In the genomic region with DNA sequence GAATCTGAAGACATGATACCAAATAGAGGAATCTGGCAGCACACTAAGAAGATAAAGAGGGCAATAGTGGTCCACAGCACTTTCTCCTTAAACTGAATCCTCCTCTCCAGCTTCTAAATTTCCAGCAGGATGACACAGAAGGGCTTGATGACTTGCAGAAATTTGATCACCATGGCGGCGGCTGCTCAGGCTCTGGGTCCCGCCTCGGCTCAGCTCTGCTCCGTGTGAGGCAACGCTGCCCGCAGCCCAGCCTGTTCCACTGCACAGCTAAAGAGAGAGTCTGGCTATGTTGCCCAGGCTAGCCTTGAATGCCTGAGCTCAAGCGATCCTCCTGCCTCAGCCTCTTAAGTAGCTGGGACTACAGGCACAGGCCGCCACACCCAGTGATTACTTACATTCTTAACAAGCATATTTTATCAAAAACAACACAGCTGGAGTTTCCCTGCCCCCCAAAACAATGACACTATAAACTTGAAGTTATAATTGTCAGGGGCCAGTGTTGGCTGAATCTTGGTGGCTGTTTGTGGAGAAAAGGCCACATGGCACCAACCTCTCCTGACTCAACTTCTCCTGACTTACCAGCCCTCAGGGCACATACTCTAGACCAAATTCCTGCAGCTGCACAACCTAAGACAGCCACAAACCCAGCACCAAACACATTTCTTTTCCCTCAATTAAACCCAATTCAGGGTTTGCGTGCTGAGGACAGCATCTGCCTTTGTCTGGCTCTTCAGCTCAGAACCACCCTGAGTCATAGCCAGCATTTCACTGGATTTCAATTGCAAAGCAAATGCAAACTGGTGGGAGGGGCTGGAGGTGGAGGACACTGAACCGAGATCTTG, we compare ENCODE assay signal across 10 cellular contexts. TPM values are rescaled to one million over a fixed set of nuclear protein-coding genes. Genes with fewer than 3 reads are reported as not detected.
DNase-seq lines count a peak whose midpoint lies in the region; ATAC-seq, FAIRE-seq and TF ChIP-seq lines count a peak whose summit lies in the region.
"Had no signal": no experiment of that assay in that cellular context is flagged by ENCODE, and none has a peak within 500 bp of the region (broad histone marks: within the 10 kb centered on the region; RNA-seq: fewer than 3 reads in every experiment).

No MANE protein-coding gene starts in this region.

- no peak overlapping the region for H3K9ac ChIP-seq in colonic mucosa (ENCODE audit: low read depth in 2 of 2, low read length in 2 of 2)

- no peak overlapping the region for H3K4me3 Mint-ChIP-seq in activated CD4-positive, alpha-beta T cell treated with anti-CD3 and anti-CD28 coated beads for 36 hours
- H3K4me3 Mint-ChIP-seq: CD4-positive, alpha-beta T cell had no signal

- H3K4me1 ChIP-seq in A549 (peaks cover 14% of the 10 kb centered on the region), foreskin keratinocyte (no peaks in the 10 kb centered on the region), colonic mucosa (no peaks in the 10 kb centered on the region)

- no peaks in the 10 kb centered on the region for H3K36me3 ChIP-seq in colonic mucosa

- no peak for TF ChIP-seq EP300 in A549 (IDR thresholded peaks at IDR 0.05)

- no peak overlapping the region for H3K4me3 ChIP-seq in A549
- no peak overlapping the region for H3K4me3 ChIP-seq in coronary artery
- no peak overlapping the region for H3K4me3 ChIP-seq in colonic mucosa

- no peak for TF ChIP-seq RAD21 in A549 (conservative IDR thresholded peaks at IDR 0.05 in 1 of 2, IDR thresholded peaks at IDR 0.05 in 1 of 2)

- no peaks in the 10 kb centered on the region for H3K4me1 Mint-ChIP-seq in activated CD4-positive, alpha-beta T cell treated with anti-CD3 and anti-CD28 coated beads for 36 hours

- intact Hi-C loops in colonic mucosa (cut with DNase I), result no loop called here
- intact Hi-C loops in activated CD4-positive, alpha-beta T cell treated with anti-CD3 and anti-CD28 coated beads for 36 hours (cut with DNase I, micrococcal nuclease), result no loop called here

- H3K9me3 ChIP-seq in A549 (peaks cover 5% of the 10 kb centered on the region; the same call in 1 of the 3 replicates), colonic mucosa (no peaks in the 10 kb centered on the region)

- H3K4me2 ChIP-seq in A549, result peak overlapping the region; percentile 19; the same call in 2 of the 3 replicates

- POLR2A ChIA-PET in A549 (lab: Yijun Ruan, JAX), result interaction anchor here (3.4 kb wide), 1 partner anchor 11 kb away, joined by 25 read pairs; a partner anchor contains a TSS
- POLR2A ChIA-PET in activated CD4-positive, alpha-beta T cell treated with anti-CD3 and anti-CD28 coated beads for 36 hours (lab: Charles Lee), result no interaction called here

- peaks cover 5% of the 10 kb centered on the region for H3K27me3 Mint-ChIP-seq in activated CD4-positive, alpha-beta T cell treated with anti-CD3 and anti-CD28 coated beads for 36 hours

- CTCF ChIA-PET in A549 (lab: Yijun Ruan, JAX), result interaction anchor here (4.5 kb wide), 1 partner anchor 25 kb away, joined by 26 read pairs; no protein-coding TSS in a partner anchor
- CTCF ChIA-PET in activated CD4-positive, alpha-beta T cell treated with anti-CD3 and anti-CD28 coated beads for 36 hours (lab: Charles Lee), result interaction anchor here (0.6 to 1.0 kb wide), 3 partner anchors 25 to 95 kb away, joined by 3 read pairs; no protein-coding TSS in a partner anchor

- H3K27me3 ChIP-seq in foreskin keratinocyte, result peaks cover 2% of the 10 kb centered on the region
- H3K27me3 ChIP-seq in colonic mucosa, result no peaks in the 10 kb centered on the region

- ATAC-seq in A549 (peak; percentile 83 to 85), foreskin keratinocyte (peak; percentile 86)
- no peak for ATAC-seq in activated CD4-positive, alpha-beta T cell treated with anti-CD3 and anti-CD28 coated beads for 36 hours

- TF ChIP-seq CTCF in A549 (IDR thresholded peaks at IDR 0.05) (no peak), foreskin keratinocyte (conservative IDR thresholded peaks at IDR 0.05) (no peak), coronary artery (IDR thresholded peaks at IDR 0.05) (no peak), colonic mucosa (IDR thresholded peaks at IDR 0.05) (no peak)

- H3K36me3 Mint-ChIP-seq in activated CD4-positive, alpha-beta T cell treated with anti-CD3 and anti-CD28 coated beads for 36 hours (ENCODE audit: low read depth), result peaks cover 2% of the 10 kb centered on the region

- H3K9me3 Mint-ChIP-seq in activated CD4-positive, alpha-beta T cell treated with anti-CD3 and anti-CD28 coated beads for 36 hours (ENCODE audit: low read depth), result peaks cover 2% of the 10 kb centered on the region
- H3K9me3 Mint-ChIP-seq: CD4-positive, alpha-beta T cell had no signal

- FAIRE-seq in A549 (lab: Jason Lieb, UNC) (no peak), H54 (lab: Jason Lieb, UNC) (no peak)

- peak overlapping the region; percentile 3 to 67; a peak in 4 of 6 replicates for H3K27ac ChIP-seq in A549
- H3K27ac ChIP-seq in foreskin keratinocyte, result no peak overlapping the region
- H3K27ac ChIP-seq in coronary artery, result no peak overlapping the region
- H3K27ac ChIP-seq in colonic mucosa, result no peak overlapping the region

- 82% methylated on average over 11 of the region's 11 CpGs for WGBS in A549 (ENCODE audit: missing lambda C conversion rate)

- DNase-seq in A549 (ENCODE audit: low read depth in 1 of 2, low spot score in 1 of 2) (peak; percentile 26 to 43), H54 (ENCODE audit: insufficient read length, low spot score) (peak; percentile 42), SK-N-DZ (ENCODE audit: low spot score) (peak; percentile 10), foreskin keratinocyte (peak; percentile 54 to 82), NCI-H2081 treated with DMSO at 0.1 percent for 48 hours (lab: John Stamatoyannopoulos, UW) (no peak), coronary artery (ENCODE audit: low spot score) (no peak), colonic mucosa (no peak)
- DNase-seq in activated CD4-positive, alpha-beta T cell treated with anti-CD3 and anti-CD28 coated beads for 36 hours, result no peak
- DNase-seq: CD4-positive, alpha-beta T cell; cortex of kidney had no signal

- no peak overlapping the region for H3K27ac Mint-ChIP-seq in activated CD4-positive, alpha-beta T cell treated with anti-CD3 and anti-CD28 coated beads for 36 hours
- H3K27ac Mint-ChIP-seq: CD4-positive, alpha-beta T cell had no signal

- no peak for TF ChIP-seq POLR2A in A549 (IDR thresholded peaks at IDR 0.05; ENCODE audit: low read length)
- TF ChIP-seq POLR2A in H54 (IDR thresholded peaks at IDR 0.05; ENCODE audit: low read depth, low read length), result no peak

TF ChIP-seq in A549, 52 proteins besides CTCF, POLR2A, EP300 and RAD21:
- no peak for TF ChIP-seq PHF8 (IDR thresholded peaks at IDR 0.05; ENCODE audit: borderline replicate concordance, low read depth)
- peak; percentile 40; the same call in 1 of the 2 replicates for TF ChIP-seq NFE2L2 (conservative IDR thresholded peaks at IDR 0.05; ENCODE audit: low read length)
TF ChIP-seq in A549: peak in this region for 1.

RNA-seq across cellular contexts. Expression of a gene that starts 11.6 kb away (rescaled TPM):
- polyA plus RNA-seq in A549 (2011; rRNA removed), result 66.9 and 72.9 TPM in 2 replicates
- polyA plus RNA-seq in A549 (2012; cell fraction: cytosol; rRNA removed), result 24.6 and 28.8 TPM in 2 replicates
- polyA plus RNA-seq in A549 (2012; cell fraction: nucleus; rRNA removed), result 25.2 and 38.1 TPM in 2 replicates
- 43.2 to 44.4 TPM (median 43.2 TPM) in 3 replicates for polyA plus RNA-seq in A549 (2017; fragmentation: RNase III; extraction: RNeasy Plus Mini Kit Qiagen cat#74134 plus additional on column Dnase treatment)
- polyA minus RNA-seq in A549 (2011; rRNA and poly(A)+ RNA removed), result 90.5 and 97.4 TPM in 2 replicates
- 30.8 and 38.3 TPM in 2 replicates for polyA plus RNA-seq in SK-N-DZ (2014; cell fraction: cytosol; rRNA removed)
- polyA plus RNA-seq in SK-N-DZ (2014; cell fraction: nucleus; rRNA removed), result 23.2 and 28.1 TPM in 2 replicates
- total RNA-seq in foreskin keratinocyte, result 52.0 and 54.0 TPM in 2 replicates
- 18.9 and 22.1 TPM in 2 replicates for polyA plus RNA-seq in foreskin keratinocyte
- total RNA-seq in colonic mucosa, result 10 to 100 TPM; 36.8 to 46.6 TPM
- total RNA-seq in activated CD4-positive, alpha-beta T cell treated with anti-CD3 and anti-CD28 coated beads for 36 hours, result 10 to 100 TPM; 57.7 to 60.5 TPM

Comparison
In these comparisons a context has a peak if more than half of its experiments do, and no peak if none do; other contexts are left out.
1. DNase-seq: peak in A549 (2 of 2), H54 (single experiment), SK-N-DZ (single experiment) and foreskin keratinocyte (2 of 2); none in NCI-H2081 treated with DMSO at 0.1 percent for 48 hours (single experiment), coronary artery (single experiment), colonic mucosa (single experiment) and activated CD4-positive, alpha-beta T cell treated with anti-CD3 and anti-CD28 coated beads for 36 hours (single experiment).
2. H3K27ac ChIP-seq: peak in A549 (2 of 2); none in foreskin keratinocyte (single experiment), coronary artery (0 of 2) and colonic mucosa (single experiment).